ENCODE assay signal across 16 cellular contexts in genomic region chr5:74975582-74975981, GRCh38.
"Had no signal": no experiment of that assay in that cellular context is flagged by ENCODE, and none has a peak within 500 bp of the region (broad histone marks: within the 10 kb centered on the region; RNA-seq: fewer than 3 reads in every experiment).

No MANE protein-coding gene starts in this region.

- H3K4me3 Mint-ChIP-seq: activated naive CD4-positive, alpha-beta T cell treated with anti-CD3 and anti-CD28 coated beads, Interleukin-2, amount 10 ng/mL, durations not matched to agents 7 days and 5 days; dendritic cell treated with granulocyte-macrophage colony-stimulating factor and Interleukin-4, amounts not matched to agents 40 ng/mL and 50 ng/mL, for 4 days; naive B cell; stimulated activated naive B cell treated with anti-CD40 and anti-IgM and Interleukin-4, amounts not matched to agents 10 μg/mL and 1 μg/mL and 100 μg/mL, for 72 hours had no signal

- H3K4me3 ChIP-seq: mucosa of descending colon, pancreas had no signal

- H3K4me1 Mint-ChIP-seq: naive B cell had no signal

- H3K4me2 ChIP-seq: SK-N-SH had no signal

- H3K27ac Mint-ChIP-seq: dendritic cell treated with granulocyte-macrophage colony-stimulating factor and Interleukin-4, amounts not matched to agents 40 ng/mL and 50 ng/mL, for 4 days; naive B cell; stimulated activated naive B cell treated with anti-CD40 and anti-IgM and Interleukin-4, amounts not matched to agents 10 μg/mL and 1 μg/mL and 100 μg/mL, for 72 hours had no signal

- FAIRE-seq: pancreas had no signal

- H3K36me3 Mint-ChIP-seq: stimulated activated naive B cell treated with anti-CD40 and anti-IgM and Interleukin-4, amounts not matched to agents 10 μg/mL and 1 μg/mL and 100 μg/mL, for 72 hours had no signal

- H3K27me3 ChIP-seq: neutrophil, pancreas had no signal

- H3K27ac ChIP-seq: neutrophil, pancreas had no signal

- H3K27me3 Mint-ChIP-seq: activated naive CD4-positive, alpha-beta T cell treated with anti-CD3 and anti-CD28 coated beads, Interleukin-2, amount 10 ng/mL, durations not matched to agents 7 days and 5 days; dendritic cell treated with granulocyte-macrophage colony-stimulating factor and Interleukin-4, amounts not matched to agents 40 ng/mL and 50 ng/mL, for 4 days had no signal

- ATAC-seq: left ventricle myocardium superior; sciatic nerve; stimulated activated naive B cell treated with anti-CD40 and anti-IgM and Interleukin-4, amounts not matched to agents 10 μg/mL and 1 μg/mL and 100 μg/mL, for 72 hours had no signal

- H3K36me3 ChIP-seq: neutrophil, pancreas had no signal

- H3K9ac ChIP-seq: SK-N-SH had no signal

- H3K9me3 ChIP-seq: mucosa of descending colon, neutrophil, pancreas, SK-N-SH had no signal

- DNase-seq: activated CD4-positive, alpha-beta T cell treated with anti-CD3 and anti-CD28 coated beads, Interleukin-2, amount 50 U/mL, for 4 hours; activated CD4-positive, CD25-positive, alpha-beta regulatory T cell; amniotic stem cell; effector memory CD4-positive, alpha-beta T cell; left ventricle myocardium superior; mucosa of descending colon; naive B cell; pancreas; SK-N-SH; stimulated activated CD4-positive, alpha-beta T cell treated with anti-CD3 and anti-CD28 coated beads, Interleukin-4, amount 100 ng/mL, for 4 hours; stimulated activated naive B cell treated with anti-CD40 and anti-IgM and Interleukin-4, amounts not matched to agents 10 μg/mL and 1 μg/mL and 100 μg/mL, for 72 hours; T1000 had no signal
